In the genomic region with DNA sequence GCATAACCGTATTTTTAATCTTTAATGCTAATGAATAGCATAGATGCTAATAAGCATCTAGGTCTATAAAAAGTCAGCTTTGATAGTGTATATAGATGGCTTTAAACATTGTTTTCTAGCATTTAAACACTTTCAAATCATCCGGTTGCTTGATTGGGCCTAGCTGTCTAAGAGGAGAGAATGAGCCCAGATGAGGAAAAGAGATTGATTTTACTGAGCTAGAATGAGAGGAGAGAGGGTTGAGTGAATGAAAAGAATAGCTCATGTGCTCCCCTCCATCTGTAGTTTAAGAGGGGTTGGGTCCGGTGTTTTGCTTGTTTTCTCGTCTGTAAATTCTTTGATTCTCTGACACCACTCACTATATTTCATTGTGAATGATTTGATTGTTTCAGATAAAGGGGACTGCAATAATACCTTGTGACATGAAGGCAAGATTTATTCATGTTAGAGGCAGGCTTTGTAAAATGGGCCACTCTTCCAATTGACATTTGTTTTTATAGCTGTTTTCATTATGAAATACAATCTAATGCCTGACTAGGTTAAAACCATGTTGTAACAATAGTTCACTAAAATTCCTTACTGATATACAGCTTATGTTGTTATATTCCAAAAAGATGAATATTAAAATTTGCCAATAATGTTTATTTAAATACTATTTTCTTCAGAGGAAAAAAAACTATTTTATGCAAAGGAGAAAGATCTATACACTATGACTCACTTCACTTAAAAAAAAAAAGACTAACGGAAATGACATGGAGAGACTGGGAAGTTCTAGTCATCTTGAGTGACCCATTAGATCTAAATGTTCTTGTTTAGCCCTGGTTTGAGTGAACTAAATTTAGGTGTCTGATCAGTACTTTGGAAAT, we compare ENCODE assay signal across 8 cellular contexts. TPM values are rescaled to one million over a fixed set of nuclear protein-coding genes. Genes with fewer than 3 reads are reported as not detected.
A peak's percentile ranks its signal among the peaks of the same experiment; 100 is the strongest.
DNase-seq lines count a peak whose midpoint lies in the region; ATAC-seq, FAIRE-seq and TF ChIP-seq lines count a peak whose summit lies in the region.

No MANE protein-coding gene starts in this region.

- FAIRE-seq in small intestine (lab: Jason Lieb, UNC): no peak

- peak overlapping the region in 1 of 2 donors; percentile 6 for H3K4me3 ChIP-seq in small intestine (ENCODE audit: low read depth in 1 of 2, low read length in 2 of 2)

- peak overlapping the region in 1 of 2 donors; percentile 68 for H3K27ac ChIP-seq in small intestine (ENCODE audit: low read depth in 1 of 2, low read length in 1 of 2)

- TF ChIP-seq CTCF in endothelial cell (IDR thresholded peaks at IDR 0.05; ENCODE audit: unreplicated experiment) (no peak), osteocyte (IDR thresholded peaks at IDR 0.05) (no peak)

- H3K36me3 ChIP-seq in small intestine (ENCODE audit: control insufficient read depth in 2 of 2, insufficient read depth in 2 of 2, low read length in 2 of 2): no peaks in the 10 kb centered on the region

- 62 to 70% (median 66%) methylated on average over 5 of the region's 5 CpGs for WGBS in small intestine, 3 donors

- H3K36me3 Mint-ChIP-seq in endothelial cell (ENCODE audit: low read depth, unreplicated experiment) (no peaks in the 10 kb centered on the region), osteocyte (ENCODE audit: unreplicated experiment) (no peaks in the 10 kb centered on the region)

- H3K27me3 Mint-ChIP-seq in endothelial cell (ENCODE audit: unreplicated experiment) (peaks cover 13% of the 10 kb centered on the region), osteocyte (ENCODE audit: unreplicated experiment) (no peaks in the 10 kb centered on the region)

- H3K4me1 Mint-ChIP-seq in endothelial cell (ENCODE audit: unreplicated experiment): peaks cover 42% of the 10 kb centered on the region
- H3K4me1 Mint-ChIP-seq in osteocyte (ENCODE audit: unreplicated experiment): peaks cover 65% of the 10 kb centered on the region

- H3K4me3 Mint-ChIP-seq in endothelial cell (ENCODE audit: unreplicated experiment) (peak overlapping the region; percentile 26), osteocyte (ENCODE audit: unreplicated experiment) (peak overlapping the region; percentile 31)

- H3K27ac Mint-ChIP-seq in endothelial cell (ENCODE audit: unreplicated experiment): no peak overlapping the region
- peak overlapping the region; percentile 92 for H3K27ac Mint-ChIP-seq in osteocyte (ENCODE audit: unreplicated experiment)

- H3K9me3 ChIP-seq in small intestine (ENCODE audit: control insufficient read depth, low read depth): no peaks in the 10 kb centered on the region

- H3K9me3 Mint-ChIP-seq in endothelial cell (ENCODE audit: unreplicated experiment) (no peaks in the 10 kb centered on the region), osteocyte (ENCODE audit: unreplicated experiment) (no peaks in the 10 kb centered on the region)

- H3K27me3 ChIP-seq in small intestine (ENCODE audit: control insufficient read depth in 2 of 2, insufficient read depth in 2 of 2, low read length in 2 of 2): no peaks in the 10 kb centered on the region

- H3K4me1 ChIP-seq in small intestine (ENCODE audit: control insufficient read depth in 2 of 2, insufficient read depth in 1 of 2, low read depth in 1 of 2, low read length in 1 of 2): peaks cover 3 to 17% of the 10 kb centered on the region in 2 donors

- ATAC-seq in HG02678 (IDR thresholded peaks at IDR 0.05; ENCODE audit: unreplicated experiment): no peak

- peak; percentile 48 for DNase-seq in Daoy (ENCODE audit: low read depth)
- peak; percentile 72 for DNase-seq in RPMI7951 (ENCODE audit: low read depth)
- DNase-seq in endothelial cell (ENCODE audit: low spot score): no peak
- DNase-seq in osteocyte (ENCODE audit: extremely low spot score, unreplicated experiment): no peak
- DNase-seq in small intestine: no peak
- DNase-seq in NK-92 treated with Interleukin-12 subunit alpha and Interleukin-12 subunit beta, amount 100 ng/mL, for 24 hours (lab: John Stamatoyannopoulos, UW): no peak
- no peak for DNase-seq in RPMI8226

RNA-seq across cellular contexts. Expression of gene PTPN1, which starts 3.2 kb away (rescaled TPM):
- 32.2 and 33.4 TPM in 2 replicates for total RNA-seq in Daoy (2014; rRNA removed; shearing (Covaris generic))
- total RNA-seq in RPMI7951 (2014; rRNA removed; shearing (Covaris generic)): 42.1 and 42.2 TPM in 2 replicates
- total RNA-seq in endothelial cell (ENCODE audit: unreplicated experiment) (46.0 TPM), osteocyte (28.7 and 29.1 TPM in 2 replicates)
- polyA plus RNA-seq in small intestine: 10 to 100 TPM in 1 of 3 donors, 1 to 10 TPM in 2; 6.5 to 16.6 (median 8.6) TPM

Comparison
In these comparisons a context has a peak if more than half of its experiments do, and no peak if none do; other contexts are left out.
1. DNase-seq: peak in Daoy (single experiment) and RPMI7951 (single experiment); none in endothelial cell (single experiment), osteocyte (single experiment), small intestine (single experiment), NK-92 treated with Interleukin-12 subunit alpha and Interleukin-12 subunit beta, amount 100 ng/mL, for 24 hours (single experiment) and RPMI8226 (single experiment).